In genomic region chr2:238558456-238559099, GRCh38 we compare ENCODE assay signal across 15 cellular contexts.
"Had no signal": no experiment of that assay in that cellular context is flagged by ENCODE, and none has a peak within 500 bp of the region (broad histone marks: within the 10 kb centered on the region; RNA-seq: fewer than 3 reads in every experiment).

No MANE protein-coding gene starts in this region.

- H3K27me3 ChIP-seq: uterus had no signal

- H3K9me3 ChIP-seq: gastrocnemius medialis, uterus had no signal

- H3K4me3 ChIP-seq: gastrocnemius medialis, uterus had no signal

- H3K36me3 ChIP-seq: gastrocnemius medialis, uterus had no signal

- DNase-seq: activated CD4-positive, CD25-positive, alpha-beta regulatory T cell treated with anti-CD3 and anti-CD28 coated beads, Interleukin-2, amount 50 U/mL, for 72 hours; activated gamma-delta T cell treated with Interleukin-2 at 50 U/mL for 16 hours; effector CD4-positive, alpha-beta T cell; gastrocnemius medialis; head of caudate nucleus; kidney glomerular epithelial cell; nucleus accumbens; retina; stimulated activated CD4-positive, alpha-beta T cell treated with anti-CD3 and anti-CD28 coated beads, Interleukin-12 subunit alpha, Interleukin-12 subunit beta, amount 100 ng/mL, for 4 hours; stimulated activated CD4-positive, alpha-beta T cell treated with anti-CD3 and anti-CD28 coated beads, Interleukin-1b, Interleukin-23, amount 100 ng/mL, for 48 hours; stimulated activated CD8-positive, alpha-beta memory T cell treated with anti-CD3 and anti-CD28 coated beads, Interleukin-4, amount 100 ng/mL, for 48 hours; stimulated activated naive CD4-positive, alpha-beta T cell; T-helper 2 cell; uterus had no signal

- H3K27ac ChIP-seq: gastrocnemius medialis, uterus, VCaP had no signal

- ATAC-seq: gastrocnemius medialis had no signal

- H3K4me1 ChIP-seq: gastrocnemius medialis, uterus had no signal
